ENCODE assay signal across 1 cellular context in the genomic region with DNA sequence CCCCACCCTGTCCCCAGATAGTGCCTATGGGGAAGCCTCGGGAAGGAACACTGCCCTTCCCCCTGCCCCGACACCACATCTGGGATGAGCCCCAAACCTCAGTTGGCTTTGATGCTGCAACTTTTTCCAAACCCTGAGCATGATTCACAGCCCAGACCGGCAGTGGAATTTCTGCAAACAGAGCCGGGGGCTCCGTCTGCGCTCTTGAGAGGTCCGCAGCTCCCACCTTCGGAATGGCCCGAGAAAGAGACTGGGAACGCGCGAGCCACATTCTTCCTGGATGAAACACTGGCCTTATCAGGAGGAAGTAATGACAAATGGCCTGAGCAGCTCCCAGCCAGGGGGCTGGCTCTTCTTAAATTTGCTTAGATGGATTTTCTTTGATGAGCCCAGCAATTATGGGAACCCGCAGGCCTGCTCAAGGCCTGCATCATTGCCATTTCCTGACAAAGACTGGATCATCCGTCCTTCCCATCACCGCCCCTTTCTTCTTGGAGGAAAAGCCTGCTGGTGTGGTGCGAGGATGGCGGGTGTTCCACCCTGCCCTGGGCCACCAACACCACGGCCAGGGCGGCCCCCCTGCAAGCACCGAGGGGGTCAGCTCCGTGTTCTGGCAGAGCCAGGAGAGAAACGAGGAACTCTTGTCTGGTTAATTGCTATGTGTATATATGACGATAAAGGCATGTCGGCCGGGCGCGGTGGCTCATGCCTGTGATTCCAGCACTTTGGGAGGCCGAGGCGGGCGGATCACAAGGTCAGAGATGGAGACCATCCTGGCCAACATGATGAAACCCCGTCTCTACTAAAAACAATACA.
TF ChIP-seq lines count a peak whose summit lies in the region.

No MANE protein-coding gene starts in this region.

TF ChIP-seq in HCT116, 20 proteins besides CTCF, POLR2A, EP300 and RAD21 (continued from another document):
- TF ChIP-seq, protein P1, sequence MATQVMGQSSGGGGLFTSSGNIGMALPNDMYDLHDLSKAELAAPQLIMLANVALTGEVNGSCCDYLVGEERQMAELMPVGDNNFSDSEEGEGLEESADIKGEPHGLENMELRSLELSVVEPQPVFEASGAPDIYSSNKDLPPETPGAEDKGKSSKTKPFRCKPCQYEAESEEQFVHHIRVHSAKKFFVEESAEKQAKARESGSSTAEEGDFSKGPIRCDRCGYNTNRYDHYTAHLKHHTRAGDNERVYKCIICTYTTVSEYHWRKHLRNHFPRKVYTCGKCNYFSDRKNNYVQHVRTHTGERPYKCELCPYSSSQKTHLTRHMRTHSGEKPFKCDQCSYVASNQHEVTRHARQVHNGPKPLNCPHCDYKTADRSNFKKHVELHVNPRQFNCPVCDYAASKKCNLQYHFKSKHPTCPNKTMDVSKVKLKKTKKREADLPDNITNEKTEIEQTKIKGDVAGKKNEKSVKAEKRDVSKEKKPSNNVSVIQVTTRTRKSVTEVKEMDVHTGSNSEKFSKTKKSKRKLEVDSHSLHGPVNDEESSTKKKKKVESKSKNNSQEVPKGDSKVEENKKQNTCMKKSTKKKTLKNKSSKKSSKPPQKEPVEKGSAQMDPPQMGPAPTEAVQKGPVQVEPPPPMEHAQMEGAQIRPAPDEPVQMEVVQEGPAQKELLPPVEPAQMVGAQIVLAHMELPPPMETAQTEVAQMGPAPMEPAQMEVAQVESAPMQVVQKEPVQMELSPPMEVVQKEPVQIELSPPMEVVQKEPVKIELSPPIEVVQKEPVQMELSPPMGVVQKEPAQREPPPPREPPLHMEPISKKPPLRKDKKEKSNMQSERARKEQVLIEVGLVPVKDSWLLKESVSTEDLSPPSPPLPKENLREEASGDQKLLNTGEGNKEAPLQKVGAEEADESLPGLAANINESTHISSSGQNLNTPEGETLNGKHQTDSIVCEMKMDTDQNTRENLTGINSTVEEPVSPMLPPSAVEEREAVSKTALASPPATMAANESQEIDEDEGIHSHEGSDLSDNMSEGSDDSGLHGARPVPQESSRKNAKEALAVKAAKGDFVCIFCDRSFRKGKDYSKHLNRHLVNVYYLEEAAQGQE (IDR thresholded peaks at IDR 0.05; ENCODE audit: low read depth): no peak
- TF ChIP-seq FOSL1 (IDR thresholded peaks at IDR 0.05; ENCODE audit: low read depth): peak; percentile 61
- TF ChIP-seq SIN3A (IDR thresholded peaks at IDR 0.05; ENCODE audit: low read depth): no peak
- peak; percentile 50 for TF ChIP-seq JUND (IDR thresholded peaks at IDR 0.05)
